2 cellular contexts compared by ENCODE assay signal in genomic region chr9:95157491-95158151, GRCh38.
TF ChIP-seq lines count a peak whose summit lies in the region.

No MANE protein-coding gene starts in this region.

TF ChIP-seq in SK-N-SH, 30 proteins besides CTCF, POLR2A, EP300 and RAD21 (continued from another document and continues in another):
- TF ChIP-seq ZBTB33 (IDR thresholded peaks at IDR 0.05; ENCODE audit: borderline replicate concordance, low read depth) (no peak), RXRA (IDR thresholded peaks at IDR 0.05; ENCODE audit: borderline replicate concordance, low read depth) (peak; percentile 43; the same call in 1 of the 2 replicates), YY1 (IDR thresholded peaks at IDR 0.05; ENCODE audit: low read depth) (no peak), CHD2 (IDR thresholded peaks at IDR 0.05; ENCODE audit: low read length, partially characterized antibody) (peak; percentile 57), REST (IDR thresholded peaks at IDR 0.05; ENCODE audit: low read depth, low read length) (no peak), RFX5 (IDR thresholded peaks at IDR 0.05; ENCODE audit: low read length) (no peak), USF1 (IDR thresholded peaks at IDR 0.05; ENCODE audit: borderline replicate concordance, low read depth) (no peak), USF2 (IDR thresholded peaks at IDR 0.05; ENCODE audit: borderline replicate concordance, low read depth, low read length) (no peak), TAF1 (IDR thresholded peaks at IDR 0.05; ENCODE audit: borderline replicate concordance, low read depth, low read length) (peak; percentile 35; the same call in 1 of the 2 replicates), GATA2 (CRISPR knock-in tag; IDR thresholded peaks at IDR 0.05) (no peak), TCF12 (IDR thresholded peaks at IDR 0.05) (peak; percentile 76), SMC3 (IDR thresholded peaks at IDR 0.05; ENCODE audit: low read depth, low read length) (no peak), PBX3 (IDR thresholded peaks at IDR 0.05) (peak; percentile 65), ELF1 (IDR thresholded peaks at IDR 0.05) (no peak), FOXJ3 (CRISPR knock-in tag; IDR thresholded peaks at IDR 0.05) (no peak), POLR2AphosphoS5 (IDR thresholded peaks at IDR 0.05; ENCODE audit: low read depth, low read length) (peak; percentile 46; the same call in 1 of the 2 replicates), SIN3A (IDR thresholded peaks at IDR 0.05; ENCODE audit: borderline replicate concordance, low read depth, low read length) (no peak; the same call in 1 of the 2 replicates), EZH2phosphoT487 (IDR thresholded peaks at IDR 0.05; ENCODE audit: borderline replicate concordance, low read depth) (no peak), JUND (IDR thresholded peaks at IDR 0.05) (peak; percentile 27), FOXM1 (IDR thresholded peaks at IDR 0.05; ENCODE audit: low read depth) (0 out of 2 replicates have a peak, but pooled peaks have one; percentile 35), TEAD4 (IDR thresholded peaks at IDR 0.05; ENCODE audit: borderline replicate concordance, insufficient read depth) (peak; percentile 71; the same call in 1 of the 2 replicates), NFIC (IDR thresholded peaks at IDR 0.05; ENCODE audit: borderline replicate concordance) (peak; percentile 91)

TF ChIP-seq in HepG2, 621 proteins besides CTCF, POLR2A, EP300 and RAD21 (continued from another document):
- TF ChIP-seq ZBTB4 (CRISPR knock-in tag; IDR thresholded peaks at IDR 0.05; ENCODE audit: borderline replicate concordance), result no peak
- TF ChIP-seq KMT2B (CRISPR knock-in tag; IDR thresholded peaks at IDR 0.05), result no peak
- TF ChIP-seq ZNF678 (CRISPR knock-in tag; IDR thresholded peaks at IDR 0.05), result no peak
- TF ChIP-seq ZNF362 (CRISPR knock-in tag; IDR thresholded peaks at IDR 0.05; ENCODE audit: borderline replicate concordance), result no peak
- no peak for TF ChIP-seq DRAP1 (CRISPR knock-in tag; IDR thresholded peaks at IDR 0.05)
- peak; percentile 97 for TF ChIP-seq CEBPB (IDR thresholded peaks at IDR 0.05; ENCODE audit: borderline replicate concordance, low read depth, low read length)
- TF ChIP-seq SIX1 (CRISPR knock-in tag; IDR thresholded peaks at IDR 0.05; ENCODE audit: borderline replicate concordance), result peak; percentile 95
- TF ChIP-seq ZNF761 (CRISPR knock-in tag; conservative IDR thresholded peaks at IDR 0.05), result no peak
- 0 out of 2 replicates have a peak, but pooled peaks have one; percentile 23 for TF ChIP-seq ZNF644 (CRISPR knock-in tag; IDR thresholded peaks at IDR 0.05; ENCODE audit: low read depth)
- TF ChIP-seq IKZF5 (CRISPR knock-in tag; IDR thresholded peaks at IDR 0.05), result no peak
- TF ChIP-seq THYN1 (CRISPR knock-in tag; IDR thresholded peaks at IDR 0.05; ENCODE audit: borderline replicate concordance, low read depth), result no peak
- TF ChIP-seq ETV6 (CRISPR knock-in tag; conservative IDR thresholded peaks at IDR 0.05), result no peak
- TF ChIP-seq CEBPG (CRISPR knock-in tag; IDR thresholded peaks at IDR 0.05), result peak; percentile 91
- TF ChIP-seq FOXC1 (CRISPR knock-in tag; IDR thresholded peaks at IDR 0.05; ENCODE audit: borderline replicate concordance), result no peak
